In the genomic region with DNA sequence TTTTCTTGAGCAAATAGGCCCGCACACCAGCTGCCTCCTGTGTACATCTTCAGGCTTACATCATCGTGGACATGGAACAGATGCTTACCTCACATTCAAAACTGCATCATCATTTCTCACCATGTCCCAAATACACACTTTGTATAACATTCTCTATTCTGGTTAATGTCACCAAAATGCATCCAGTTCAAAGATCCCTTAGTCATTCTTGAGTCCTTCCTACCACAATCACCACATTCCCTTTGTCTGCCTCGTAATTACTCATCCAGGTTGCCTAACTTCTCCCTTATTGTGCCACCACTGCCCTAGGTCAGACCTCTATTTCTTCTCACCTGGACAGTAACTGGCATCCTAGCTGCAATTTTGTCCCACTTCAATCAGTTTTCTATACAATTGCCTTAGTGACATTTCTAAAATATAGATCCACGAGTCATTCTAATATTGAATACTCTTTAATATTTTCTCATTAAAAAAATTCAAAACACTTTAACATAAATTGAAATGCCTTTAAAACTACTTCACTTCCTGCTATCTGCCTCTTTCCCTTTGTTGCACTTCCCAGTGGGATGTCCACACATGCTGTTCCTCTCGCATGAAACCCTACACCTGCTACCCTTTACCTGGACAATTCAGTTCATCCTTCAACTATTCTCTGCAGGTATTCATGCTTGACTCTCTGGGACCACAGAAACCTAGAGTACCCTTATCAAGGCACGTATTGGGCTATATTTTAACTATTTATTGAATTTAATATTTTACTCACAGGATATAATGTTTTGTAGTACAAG, we compare ENCODE assay signal across 13 cellular contexts.
DNase-seq lines count a peak whose midpoint lies in the region; TF ChIP-seq lines count a peak whose summit lies in the region.
"Had no signal": no experiment of that assay in that cellular context is flagged by ENCODE, and none has a peak within 500 bp of the region (broad histone marks: within the 10 kb centered on the region; RNA-seq: fewer than 3 reads in every experiment).

No MANE protein-coding gene starts in this region.

- H3K27ac Mint-ChIP-seq in HFFc6 (no peak overlapping the region), immature natural killer cell (no peak overlapping the region)
- H3K27ac Mint-ChIP-seq: stimulated activated naive CD8-positive, alpha-beta T cell treated with anti-CD3 and anti-CD28 coated beads, Interleukin-15, Interleukin-2, amounts not matched to agents 100 ng/mL and 50 ng/mL, for 24 hours had no signal

- TF ChIP-seq CTCF in HFFc6 (IDR thresholded peaks at IDR 0.05) = no peak

- no peaks in the 10 kb centered on the region for H3K36me3 Mint-ChIP-seq in HFFc6 (ENCODE audit: low read depth)
- no peaks in the 10 kb centered on the region for H3K36me3 Mint-ChIP-seq in immature natural killer cell

- H3K4me3 Mint-ChIP-seq in HFFc6 (no peak overlapping the region), immature natural killer cell (no peak overlapping the region)
- H3K4me3 Mint-ChIP-seq: stimulated activated naive CD8-positive, alpha-beta T cell treated with anti-CD3 and anti-CD28 coated beads, Interleukin-15, Interleukin-2, amounts not matched to agents 100 ng/mL and 50 ng/mL, for 24 hours had no signal

- H3K9me3 Mint-ChIP-seq in HFFc6 (no peaks in the 10 kb centered on the region), immature natural killer cell (no peaks in the 10 kb centered on the region)
- H3K9me3 Mint-ChIP-seq: stimulated activated naive CD8-positive, alpha-beta T cell treated with anti-CD3 and anti-CD28 coated beads, Interleukin-15, Interleukin-2, amounts not matched to agents 100 ng/mL and 50 ng/mL, for 24 hours had no signal

- H3K27me3 Mint-ChIP-seq in HFFc6 (ENCODE audit: insufficient read depth) = peaks cover 5% of the 10 kb centered on the region
- peaks cover 0 to 4% (median 2%) of the 10 kb centered on the region in 3 donors for H3K27me3 Mint-ChIP-seq in immature natural killer cell (ENCODE audit: low read depth in 3 of 3)

- DNase-seq in AG08396 (ENCODE audit: low spot score) (peak; percentile 12), HFFc6 (peak; percentile 15), RPMI7951 (ENCODE audit: low read depth) (peak; percentile 60), fibroblast of gingiva (ENCODE audit: low read depth) (peak; percentile 21), NCI-H2196 (lab: John Stamatoyannopoulos, UW; ENCODE audit: unreplicated experiment) (no peak), anterior cingulate cortex (lab: John Stamatoyannopoulos, UW) (no peak), immature natural killer cell (no peak), NCI-H1694 (lab: John Stamatoyannopoulos, UW) (no peak)
- DNase-seq: activated naive CD4-positive, alpha-beta T cell treated with Interleukin-2 at 50 U/mL for 16 hours; BE2C; GDM1; Peyer's patch had no signal

- H3K4me1 Mint-ChIP-seq in HFFc6 (ENCODE audit: low read depth) = no peaks in the 10 kb centered on the region
- H3K4me1 Mint-ChIP-seq in immature natural killer cell = no peaks in the 10 kb centered on the region

Comparison
In these comparisons a context has a peak if more than half of its experiments do, and no peak if none do; other contexts are left out.
1. DNase-seq: peak in AG08396 (single experiment), HFFc6 (single experiment), RPMI7951 (single experiment) and fibroblast of gingiva (single experiment); none in NCI-H2196 (single experiment), anterior cingulate cortex (0 of 58), immature natural killer cell (0 of 3) and NCI-H1694 (single experiment).